18 cellular contexts compared by ENCODE assay signal in genomic region chr10:60649485-60650271, GRCh38.
DNase-seq lines count a peak whose midpoint lies in the region; ATAC-seq and TF ChIP-seq lines count a peak whose summit lies in the region.
"Had no signal": no experiment of that assay in that cellular context is flagged by ENCODE, and none has a peak within 500 bp of the region (broad histone marks: within the 10 kb centered on the region; RNA-seq: fewer than 3 reads in every experiment).

No MANE protein-coding gene starts in this region.

- peaks cover 34% of the 10 kb centered on the region for H3K4me1 Mint-ChIP-seq in T-helper 17 cell
- H3K4me1 Mint-ChIP-seq in Caco-2 (ENCODE audit: low read depth, unreplicated experiment), result peaks cover 39% of the 10 kb centered on the region
- H3K4me1 Mint-ChIP-seq in T-helper 2 cell treated with Interferon-gamma antibody and Interleukin-4, amounts not matched to agents 5 μg/mL and 100 μg/mL, for 36 hours (ENCODE audit: low read depth), result peaks cover 10% of the 10 kb centered on the region
- H3K4me1 Mint-ChIP-seq: activated CD8-positive, alpha-beta memory T cell treated with anti-CD3 and anti-CD28 coated beads, Interleukin-2, amount 10 ng/mL, durations not matched to agents 7 days and 5 days; CD14-positive monocyte had no signal

- H3K36me3 Mint-ChIP-seq in T-helper 17 cell (ENCODE audit: low read depth), result no peaks in the 10 kb centered on the region
- no peaks in the 10 kb centered on the region for H3K36me3 Mint-ChIP-seq in Caco-2 (ENCODE audit: insufficient read depth, unreplicated experiment)
- no peaks in the 10 kb centered on the region for H3K36me3 Mint-ChIP-seq in T-helper 2 cell treated with Interferon-gamma antibody and Interleukin-4, amounts not matched to agents 5 μg/mL and 100 μg/mL, for 36 hours (ENCODE audit: low read depth)
- H3K36me3 Mint-ChIP-seq: activated CD8-positive, alpha-beta memory T cell treated with anti-CD3 and anti-CD28 coated beads, Interleukin-2, amount 10 ng/mL, durations not matched to agents 7 days and 5 days; CD14-positive monocyte; stimulated activated effector memory CD8-positive, alpha-beta T cell treated with anti-CD3 and anti-CD28 coated beads, Interleukin-12 subunit alpha, Interleukin-12 subunit beta, amount 100 ng/mL, for 72 hours had no signal

- peak; percentile 30 for ATAC-seq in T-helper 17 cell
- peak; percentile 11 for ATAC-seq in mucosa of descending colon
- ATAC-seq: activated CD8-positive, alpha-beta memory T cell treated with anti-CD3 and anti-CD28 coated beads, Interleukin-2, amount 10 ng/mL, durations not matched to agents 7 days and 5 days; HCT116; stimulated activated effector memory CD8-positive, alpha-beta T cell treated with anti-CD3 and anti-CD28 coated beads, Interleukin-12 subunit alpha, Interleukin-12 subunit beta, amount 100 ng/mL, for 72 hours had no signal

- H3K9me3 Mint-ChIP-seq in Caco-2 (ENCODE audit: unreplicated experiment), result no peaks in the 10 kb centered on the region
- H3K9me3 Mint-ChIP-seq in T-helper 2 cell treated with Interferon-gamma antibody and Interleukin-4, amounts not matched to agents 5 μg/mL and 100 μg/mL, for 36 hours, result no peaks in the 10 kb centered on the region
- H3K9me3 Mint-ChIP-seq: CD14-positive monocyte; stimulated activated effector memory CD8-positive, alpha-beta T cell treated with anti-CD3 and anti-CD28 coated beads, Interleukin-12 subunit alpha, Interleukin-12 subunit beta, amount 100 ng/mL, for 72 hours had no signal

- H3K27ac Mint-ChIP-seq in T-helper 17 cell (peak overlapping the region; percentile 86), Caco-2 (ENCODE audit: unreplicated experiment) (no peak overlapping the region)
- H3K27ac Mint-ChIP-seq in T-helper 2 cell treated with Interferon-gamma antibody and Interleukin-4, amounts not matched to agents 5 μg/mL and 100 μg/mL, for 36 hours, result no peak overlapping the region
- H3K27ac Mint-ChIP-seq: activated CD8-positive, alpha-beta memory T cell treated with anti-CD3 and anti-CD28 coated beads, Interleukin-2, amount 10 ng/mL, durations not matched to agents 7 days and 5 days; CD14-positive monocyte had no signal

- CTCF ChIA-PET in Caco-2 (lab: Charles Lee), result interaction anchor here (1.0 to 2.1 kb wide), 9 partner anchors 14 to 375 kb away, joined by 3 to 17 read pairs (median 6); no protein-coding TSS in a partner anchor

- no TSS peak for BruUV-seq in Caco-2 (replicated peaks; lab: Mats Ljungman, UMichigan)

- H3K27me3 Mint-ChIP-seq in T-helper 17 cell (no peaks in the 10 kb centered on the region), Caco-2 (ENCODE audit: insufficient read depth, unreplicated experiment) (no peaks in the 10 kb centered on the region)
- H3K27me3 Mint-ChIP-seq in T-helper 2 cell treated with Interferon-gamma antibody and Interleukin-4, amounts not matched to agents 5 μg/mL and 100 μg/mL, for 36 hours (ENCODE audit: low read depth), result no peaks in the 10 kb centered on the region

- H3K4me3 ChIP-seq in mucosa of descending colon, result no peak overlapping the region
- H3K4me3 ChIP-seq in Caco-2 (ENCODE audit: low read depth, low read length), result no peak overlapping the region
- H3K4me3 ChIP-seq: dorsolateral prefrontal cortex, Peyer's patch, skin epidermis, upper lobe of left lung had no signal

- DNase-seq in NCI-H2171 treated with DMSO at 0.1 percent for 48 hours (lab: John Stamatoyannopoulos, UW), result peak; percentile 28
- no peak for DNase-seq in NCI-H2171 (lab: John Stamatoyannopoulos, UW)
- DNase-seq in NAMALWA (ENCODE audit: low spot score), result peak; percentile 14
- DNase-seq in T-helper 17 cell, result no peak
- peak in 1 of 3 donors; percentile 17 for DNase-seq in mucosa of descending colon
- no peak for DNase-seq in NOMO-1 treated with DMSO at 0.1 percent for 48 hours (lab: John Stamatoyannopoulos, UW; ENCODE audit: unreplicated experiment)
- DNase-seq in Caco-2, result no peak
- DNase-seq in T-helper 2 cell treated with Interferon-gamma antibody and Interleukin-4, amounts not matched to agents 5 μg/mL and 100 μg/mL, for 36 hours (ENCODE audit: low spot score), result no peak
- DNase-seq: activated CD8-positive, alpha-beta memory T cell treated with anti-CD3 and anti-CD28 coated beads, Interleukin-2, amount 10 ng/mL, durations not matched to agents 7 days and 5 days; activated naive CD4-positive, alpha-beta T cell treated with anti-CD3 and anti-CD28 coated beads, Interleukin-2, amount 50 U/mL, for 16 hours; brain microvascular endothelial cell; dorsolateral prefrontal cortex; upper lobe of left lung had no signal

- H3K9me3 ChIP-seq in T-helper 17 cell (ENCODE audit: control insufficient read depth, low read length, poor library complexity, severe bottlenecking), result no peaks in the 10 kb centered on the region
- H3K9me3 ChIP-seq in mucosa of descending colon, result no peaks in the 10 kb centered on the region
- no peaks in the 10 kb centered on the region for H3K9me3 ChIP-seq in Caco-2
- H3K9me3 ChIP-seq: Peyer's patch, upper lobe of left lung had no signal

- TF ChIP-seq CTCF in mucosa of descending colon (IDR thresholded peaks at IDR 0.05) (no peak), Caco-2 (IDR thresholded peaks at IDR 0.05; ENCODE audit: insufficient read depth in 1 of 2, low read depth in 1 of 2, low read length in 1 of 2, severe bottlenecking in 1 of 2, unreplicated experiment in 1 of 2) (no peak)

- POLR2A ChIA-PET in Caco-2 (lab: Charles Lee), result interaction anchor here (0.9 to 1.1 kb wide), 2 partner anchors 128 to 129 kb away, joined by 3 to 4 read pairs; partner anchors contain the start of gene CDK1

- no peaks in the 10 kb centered on the region for H3K4me1 ChIP-seq in mucosa of descending colon (ENCODE audit: low read depth)
- H3K4me1 ChIP-seq in Caco-2, result peaks cover 36% of the 10 kb centered on the region
- H3K4me1 ChIP-seq: Peyer's patch had no signal

- intact Hi-C loops in mucosa of descending colon (cut with DNase I, micrococcal nuclease), result loop anchor here (5.0 kb wide), 3 partner anchors 118 to 207 kb away; no protein-coding TSS in a partner anchor
- intact Hi-C loops in Caco-2 (cut with micrococcal nuclease; ENCODE audit: unreplicated experiment), result loop anchor here (1.0 to 5.0 kb wide), 3 partner anchors 120 to 542 kb away; no protein-coding TSS in a partner anchor

- H3K4me3 Mint-ChIP-seq in T-helper 17 cell (no peak overlapping the region), Caco-2 (ENCODE audit: unreplicated experiment) (no peak overlapping the region)
- H3K4me3 Mint-ChIP-seq in T-helper 2 cell treated with Interferon-gamma antibody and Interleukin-4, amounts not matched to agents 5 μg/mL and 100 μg/mL, for 36 hours, result no peak overlapping the region
- H3K4me3 Mint-ChIP-seq: activated CD8-positive, alpha-beta memory T cell treated with anti-CD3 and anti-CD28 coated beads, Interleukin-2, amount 10 ng/mL, durations not matched to agents 7 days and 5 days; CD14-positive monocyte; stimulated activated effector memory CD8-positive, alpha-beta T cell treated with anti-CD3 and anti-CD28 coated beads, Interleukin-12 subunit alpha, Interleukin-12 subunit beta, amount 100 ng/mL, for 72 hours had no signal

- H3K36me3 ChIP-seq in mucosa of descending colon (ENCODE audit: low read depth) (no peaks in the 10 kb centered on the region), Caco-2 (ENCODE audit: control insufficient read depth, insufficient read depth, low read length) (no peaks in the 10 kb centered on the region)
- H3K36me3 ChIP-seq: brain microvascular endothelial cell, Peyer's patch, upper lobe of left lung had no signal

- no peaks in the 10 kb centered on the region for H3K27me3 ChIP-seq in Caco-2 (replicated peaks; ENCODE audit: control insufficient read depth, insufficient read depth, low read length)
- H3K27me3 ChIP-seq: brain microvascular endothelial cell, Peyer's patch, upper lobe of left lung had no signal

Comparison
In these comparisons a context has a peak if more than half of its experiments do, and no peak if none do; other contexts are left out.
1. DNase-seq: peak in NCI-H2171 treated with DMSO at 0.1 percent for 48 hours (single experiment) and NAMALWA (single experiment); none in NCI-H2171 (single experiment), T-helper 17 cell (0 of 3), NOMO-1 treated with DMSO at 0.1 percent for 48 hours (single experiment), Caco-2 (0 of 2) and T-helper 2 cell treated with Interferon-gamma antibody and Interleukin-4, amounts not matched to agents 5 μg/mL and 100 μg/mL, for 36 hours (single experiment).